ENCODE assay signal across 8 cellular contexts in the genomic region with DNA sequence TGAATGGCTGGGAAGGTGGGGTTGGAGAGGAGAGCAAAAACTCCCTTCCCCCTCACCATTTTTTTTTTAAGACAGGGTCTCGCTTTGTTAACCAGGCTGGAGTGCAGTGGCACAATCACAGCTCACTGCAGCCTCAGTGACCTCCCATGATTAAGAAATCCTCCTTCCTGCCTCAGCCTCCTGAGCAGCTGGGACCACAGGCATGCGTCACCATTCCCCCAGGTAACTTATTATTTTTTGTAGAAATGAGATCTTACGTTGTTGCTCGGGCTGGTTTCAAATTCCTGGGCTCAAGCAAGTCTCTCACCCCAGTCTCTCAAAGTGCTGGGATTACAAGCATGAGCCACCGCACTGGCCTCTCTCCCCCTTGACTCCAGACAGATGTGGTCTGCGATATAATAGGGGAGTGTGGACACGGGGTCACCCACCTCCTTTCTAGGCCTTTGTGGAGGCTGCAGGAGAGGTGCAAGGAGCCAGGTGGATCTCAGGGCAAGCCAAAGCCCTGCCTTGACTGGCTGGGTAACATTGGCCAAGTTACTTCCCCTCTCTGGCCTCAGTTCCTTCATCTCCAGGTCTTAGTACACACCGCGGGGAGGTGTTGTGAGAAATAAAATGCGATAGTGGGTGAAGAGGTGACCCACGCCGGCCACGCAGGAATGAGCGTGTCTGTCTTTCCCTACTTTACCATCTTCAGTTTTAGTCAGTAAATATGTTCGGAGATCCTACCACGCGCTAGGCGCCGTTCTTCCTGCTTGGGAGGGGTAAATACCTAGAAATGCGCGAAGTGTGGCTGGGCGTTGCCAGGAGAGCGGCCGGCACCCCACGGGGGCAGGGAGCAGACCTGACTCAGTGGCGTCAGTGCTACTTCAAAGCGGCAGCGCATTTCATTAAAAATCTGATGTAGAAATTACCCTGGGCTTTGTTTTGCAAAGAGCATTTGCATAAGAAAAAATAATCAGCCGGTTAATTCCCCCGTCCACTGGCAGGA. TPM values are rescaled to one million over a fixed set of nuclear protein-coding genes. Genes with fewer than 3 reads are reported as not detected.
DNase-seq lines count a peak whose midpoint lies in the region; ATAC-seq and TF ChIP-seq lines count a peak whose summit lies in the region.

No MANE protein-coding gene starts in this region.

- H3K4me3 ChIP-seq in kidney epithelial cell (ENCODE audit: low read depth, low read length), result peak overlapping the region; percentile 33

- peak; percentile 47 for DNase-seq in SKM-1 treated with dmso at 0.1 percent for 144 hours (lab: John Stamatoyannopoulos, UW; ENCODE audit: unreplicated experiment)
- no peak for DNase-seq in SKM-1 (lab: John Stamatoyannopoulos, UW; ENCODE audit: unreplicated experiment)
- peak; percentile 18 for DNase-seq in amniotic epithelial cell (ENCODE audit: low read depth)
- DNase-seq in kidney epithelial cell (ENCODE audit: low read depth), result peak; percentile 67
- DNase-seq in stimulated activated naive B cell treated with anti-CD40 and anti-IgM and Interleukin-4, amounts not matched to agents 10 μg/mL and 1 μg/mL and 100 μg/mL, for 72 hours, result no peak
- DNase-seq in SIG-M5 (lab: John Stamatoyannopoulos, UW), result no peak
- no peak for DNase-seq in NCI-H446 (lab: John Stamatoyannopoulos, UW)

- peaks cover 26 to 31% of the 10 kb centered on the region in 2 donors for H3K4me1 Mint-ChIP-seq in stimulated activated naive B cell treated with anti-CD40 and anti-IgM and Interleukin-4, amounts not matched to agents 10 μg/mL and 1 μg/mL and 100 μg/mL, for 72 hours

- no peaks in the 10 kb centered on the region for H3K9me3 Mint-ChIP-seq in stimulated activated naive B cell treated with anti-CD40 and anti-IgM and Interleukin-4, amounts not matched to agents 10 μg/mL and 1 μg/mL and 100 μg/mL, for 72 hours

- peak overlapping the region; percentile 89 to 91 for H3K4me3 Mint-ChIP-seq in stimulated activated naive B cell treated with anti-CD40 and anti-IgM and Interleukin-4, amounts not matched to agents 10 μg/mL and 1 μg/mL and 100 μg/mL, for 72 hours

- H3K36me3 Mint-ChIP-seq in stimulated activated naive B cell treated with anti-CD40 and anti-IgM and Interleukin-4, amounts not matched to agents 10 μg/mL and 1 μg/mL and 100 μg/mL, for 72 hours, result no peaks in the 10 kb centered on the region

- peak; percentile 28 to 35 for ATAC-seq in stimulated activated naive B cell treated with anti-CD40 and anti-IgM and Interleukin-4, amounts not matched to agents 10 μg/mL and 1 μg/mL and 100 μg/mL, for 72 hours (replicated peaks)
- no peak for ATAC-seq in GM18520 (IDR thresholded peaks at IDR 0.05; ENCODE audit: unreplicated experiment)

- no peak for TF ChIP-seq CTCF in kidney epithelial cell (IDR thresholded peaks at IDR 0.05; ENCODE audit: insufficient read depth, low read length, poor library complexity, severe bottlenecking)

- H3K27me3 Mint-ChIP-seq in stimulated activated naive B cell treated with anti-CD40 and anti-IgM and Interleukin-4, amounts not matched to agents 10 μg/mL and 1 μg/mL and 100 μg/mL, for 72 hours, result peaks cover 45 to 48% of the 10 kb centered on the region in 2 donors

- H3K27me3 ChIP-seq in kidney epithelial cell (ENCODE audit: control insufficient read depth, insufficient read depth, low read length), result peaks cover 2% of the 10 kb centered on the region

- peak overlapping the region; percentile 78 for H3K27ac Mint-ChIP-seq in stimulated activated naive B cell treated with anti-CD40 and anti-IgM and Interleukin-4, amounts not matched to agents 10 μg/mL and 1 μg/mL and 100 μg/mL, for 72 hours

- H3K36me3 ChIP-seq in kidney epithelial cell (ENCODE audit: control insufficient read depth, insufficient read depth, low read length), result no peaks in the 10 kb centered on the region

RNA-seq across cellular contexts. Expression of gene CORO2B, which starts 20.2 kb away (rescaled TPM):
- 17.9 and 19.8 TPM in 2 replicates for total RNA-seq in kidney epithelial cell

Comparison
In these comparisons a context has a peak if more than half of its experiments do, and no peak if none do; other contexts are left out.
1. DNase-seq: peak in SKM-1 treated with dmso at 0.1 percent for 144 hours (single experiment), amniotic epithelial cell (single experiment) and kidney epithelial cell (single experiment); none in SKM-1 (single experiment), stimulated activated naive B cell treated with anti-CD40 and anti-IgM and Interleukin-4, amounts not matched to agents 10 μg/mL and 1 μg/mL and 100 μg/mL, for 72 hours (single experiment), SIG-M5 (single experiment) and NCI-H446 (0 of 2).